ENCODE assay signal across 8 cellular contexts in the genomic region with DNA sequence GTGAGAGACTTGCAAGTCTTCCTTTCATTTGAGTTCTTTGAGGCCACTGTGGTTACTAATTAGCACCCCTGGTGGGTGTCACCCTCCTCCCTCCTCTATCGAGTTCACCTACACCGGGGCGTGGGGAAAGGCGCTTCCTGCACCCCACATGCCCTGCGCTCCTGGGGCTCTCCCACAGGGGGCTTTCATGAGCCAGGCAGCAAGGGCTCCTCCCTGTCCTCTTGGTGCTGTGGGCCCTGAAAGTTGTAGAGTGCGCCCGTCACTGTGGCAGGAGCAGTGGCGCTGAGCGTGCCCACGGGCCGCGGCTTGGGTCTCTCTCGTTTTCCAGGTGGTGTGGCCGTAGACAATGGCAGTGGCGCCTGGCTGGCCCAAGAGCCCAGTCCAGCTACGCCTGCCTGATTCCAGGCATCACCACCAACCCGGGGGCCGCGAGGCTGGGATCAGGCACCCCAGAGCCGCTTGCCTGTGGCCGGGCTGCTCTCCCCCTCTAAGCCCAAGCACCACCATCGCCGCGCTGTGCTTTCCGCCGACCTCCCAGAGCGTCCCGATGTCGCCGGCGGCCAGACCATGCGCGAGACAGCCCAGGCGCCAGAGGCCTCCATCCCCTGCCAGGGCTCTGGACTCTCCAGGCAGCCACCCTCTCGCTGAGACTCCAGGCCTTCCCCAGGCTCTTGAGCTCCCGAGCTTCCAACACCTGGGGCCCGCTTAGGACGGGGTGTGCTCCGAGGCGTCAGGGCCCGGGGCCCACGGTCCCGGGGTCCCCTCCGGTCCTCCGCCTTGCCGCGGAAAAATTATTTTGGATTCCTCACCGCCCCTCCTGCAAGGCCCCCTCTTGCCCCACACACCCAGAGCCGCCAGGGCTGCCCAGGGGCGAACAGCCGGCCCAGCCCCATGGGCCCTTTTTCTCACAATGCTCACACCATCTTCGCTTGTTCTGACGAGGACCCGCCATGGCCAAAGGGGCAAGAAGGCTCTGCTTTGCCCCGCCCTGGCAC. TPM values are rescaled to one million over a fixed set of nuclear protein-coding genes. Genes with fewer than 3 reads are reported as not detected.
A peak's percentile ranks its signal among the peaks of the same experiment; 100 is the strongest.
DNase-seq lines count a peak whose midpoint lies in the region; ATAC-seq and TF ChIP-seq lines count a peak whose summit lies in the region.
"Not testable (repeated sequence)": the region's sequence is repeated elsewhere in the genome, so short reads cannot be mapped to it uniquely, and the experiment has no call there.

No MANE protein-coding gene starts in this region.

- H3K4me1 Mint-ChIP-seq in central memory CD8-positive, alpha-beta T cell: not testable (repeated sequence)

- TF ChIP-seq POLR2A in GM19193 (IDR thresholded peaks at IDR 0.05; ENCODE audit: extremely low read depth, insufficient read depth, insufficient read length): peak; percentile 52

- not testable (repeated sequence) for TF ChIP-seq CTCF in DND-41 (IDR thresholded peaks at IDR 0.05; ENCODE audit: borderline replicate concordance, extremely low read depth, low read length, poor library complexity, severe bottlenecking); left lung (IDR thresholded peaks at IDR 0.05)

- H4K20me1 ChIP-seq in DND-41 (ENCODE audit: insufficient read depth, low read length): not testable (repeated sequence)

- not testable (repeated sequence) for H3K27ac Mint-ChIP-seq in central memory CD8-positive, alpha-beta T cell (ENCODE audit: low read depth)

- H3K9me3 ChIP-seq in DND-41 (ENCODE audit: insufficient read depth, low read length, severe bottlenecking): not testable (repeated sequence)
- H3K9me3 ChIP-seq in HUES6 (ENCODE audit: control insufficient read depth, insufficient read depth, low read depth, low read length) (peaks cover 36% of the 10 kb centered on the region), left lung (peaks cover 0 to 35% of the 10 kb centered on the region in 2 donors)

- H2AFZ ChIP-seq in DND-41 (ENCODE audit: low read depth, low read length): not testable (repeated sequence)

- not testable (repeated sequence) for H3K4me1 ChIP-seq in DND-41 (ENCODE audit: insufficient read depth, low read length); HUES6 (ENCODE audit: control insufficient read depth, insufficient read depth, low read length); left lung

- H3K27ac ChIP-seq in DND-41 (ENCODE audit: low read length); HUES6 (ENCODE audit: low read depth, low read length); left lung: not testable (repeated sequence)

- peaks cover 14% of the 10 kb centered on the region for H3K9me3 Mint-ChIP-seq in central memory CD8-positive, alpha-beta T cell

- H3K36me3 Mint-ChIP-seq in central memory CD8-positive, alpha-beta T cell (ENCODE audit: insufficient read depth): not testable (repeated sequence)

- H3K4me2 ChIP-seq in DND-41 (ENCODE audit: insufficient read depth, low read length): not testable (repeated sequence)

- intact Hi-C loops in left lung (cut with DNase I): not testable (repeated sequence)

- not testable (repeated sequence) for DNase-seq in DND-41
- DNase-seq in activated CD8-positive, alpha-beta memory T cell treated with anti-CD3 and anti-CD28 coated beads for 24 hours: peak; percentile 79
- peak; percentile 68 to 83 for DNase-seq in central memory CD8-positive, alpha-beta T cell (ENCODE audit: low spot score in 2 of 2)
- peak in 1 of 2 donors; percentile 84 for DNase-seq in left lung
- DNase-seq in stimulated activated CD8-positive, alpha-beta memory T cell treated with anti-CD3 and anti-CD28 coated beads, Interleukin-2, amount 100 ng/mL, for 1 hour (ENCODE audit: low read depth in 2 of 2): peak; percentile 31 to 41

- H3K4me3 Mint-ChIP-seq in central memory CD8-positive, alpha-beta T cell: peak overlapping the region; percentile 21

- not testable (repeated sequence) for H3K9ac ChIP-seq in DND-41 (ENCODE audit: low read depth, low read length); HUES6 (ENCODE audit: low read length)

- not testable (repeated sequence) for H3K36me3 ChIP-seq in DND-41 (ENCODE audit: insufficient read depth, low read length); HUES6 (ENCODE audit: control insufficient read depth, insufficient read depth, low read length); left lung

- 0 out of 3 replicates have a peak, but pooled peaks have one; percentile 24 for ATAC-seq in DND-41 (ENCODE audit: insufficient read depth, low read depth)
- ATAC-seq in HG02840 (IDR thresholded peaks at IDR 0.05; ENCODE audit: low FRiP score, unreplicated experiment): peak; percentile 100
- peak; percentile 100 for ATAC-seq in central memory CD8-positive, alpha-beta T cell (replicated peaks; ENCODE audit: extremely low read depth, poor library complexity, severe bottlenecking)
- ATAC-seq in left lung: peak; percentile 53

- H3K4me3 ChIP-seq in DND-41 (ENCODE audit: low read depth in 1 of 2, low read length in 2 of 2); left lung: not testable (repeated sequence)
- H3K4me3 ChIP-seq in HUES6 (ENCODE audit: low read depth, low read length): peak overlapping the region; percentile 37

- not testable (repeated sequence) for H3K27me3 Mint-ChIP-seq in central memory CD8-positive, alpha-beta T cell

- not testable (repeated sequence) for H3K79me2 ChIP-seq in DND-41 (ENCODE audit: insufficient read depth, low read length)

- H3K27me3 ChIP-seq in DND-41 (ENCODE audit: insufficient read depth, low read length, poor library complexity); left lung: not testable (repeated sequence)
- H3K27me3 ChIP-seq in HUES6 (ENCODE audit: control insufficient read depth, insufficient read depth, low read length): peaks cover 25% of the 10 kb centered on the region

RNA-seq across cellular contexts. Expression of a gene that starts 46.0 kb away (rescaled TPM):
- 1 to 10 TPM; 4.4 to 8.7 TPM for total RNA-seq in left lung

Comparison
In these comparisons a context has a peak if more than half of its experiments do, and no peak if none do; other contexts are left out.
1. ATAC-seq: peak in every context shown above with its lines; median percentile 100 in HG02840; 100 in central memory CD8-positive, alpha-beta T cell; 53 in left lung; 24 in DND-41.